In genomic region chr7:35038340-35038738, GRCh38 we compare ENCODE assay signal across 8 cellular contexts. TPM values are rescaled to one million over a fixed set of nuclear protein-coding genes. Genes with fewer than 3 reads are reported as not detected.
A peak's percentile ranks its signal among the peaks of the same experiment; 100 is the strongest.
DNase-seq lines count a peak whose midpoint lies in the region; ATAC-seq and TF ChIP-seq lines count a peak whose summit lies in the region.

No MANE protein-coding gene starts in this region.

- no peaks in the 10 kb centered on the region for H3K36me3 Mint-ChIP-seq in activated CD8-positive, alpha-beta memory T cell treated with anti-CD3 and anti-CD28 coated beads, Interleukin-2, amount 10 ng/mL, durations not matched to agents 7 days and 5 days

- peak overlapping the region in 3 of 4 donors; percentile 73 to 87 (median 82) for H3K4me3 ChIP-seq in adrenal gland
- H3K4me3 ChIP-seq in kidney epithelial cell (ENCODE audit: low read depth, low read length) = peak overlapping the region; percentile 55
- peak overlapping the region; percentile 76 to 80 for H3K4me3 ChIP-seq in testis

- no peaks in the 10 kb centered on the region for H3K36me3 ChIP-seq in adrenal gland (replicated peaks in 1 of 2)
- no peaks in the 10 kb centered on the region for H3K36me3 ChIP-seq in kidney epithelial cell (ENCODE audit: control insufficient read depth, insufficient read depth, low read length)
- no peaks in the 10 kb centered on the region for H3K36me3 ChIP-seq in testis (ENCODE audit: low read depth, missing control alignments)

- no peaks in the 10 kb centered on the region for H3K9me3 Mint-ChIP-seq in activated CD8-positive, alpha-beta memory T cell treated with anti-CD3 and anti-CD28 coated beads, Interleukin-2, amount 10 ng/mL, durations not matched to agents 7 days and 5 days (ENCODE audit: low read depth)

- intact Hi-C loops in adrenal gland (cut with DNase I) (loop anchor here in 1 of 2 donors (10.0 kb wide), 1 partner anchor 214 kb away; no protein-coding TSS in a partner anchor), testis (cut with DNase I; ENCODE audit: low total_unique reads) (no loop called here)

- no peak for TF ChIP-seq CTCF in adrenal gland (IDR thresholded peaks at IDR 0.05)
- no peak for TF ChIP-seq CTCF in kidney epithelial cell (IDR thresholded peaks at IDR 0.05; ENCODE audit: insufficient read depth, low read length, poor library complexity, severe bottlenecking)
- no peak for TF ChIP-seq CTCF in testis (IDR thresholded peaks at IDR 0.05)

- H3K27ac Mint-ChIP-seq in activated CD8-positive, alpha-beta memory T cell treated with anti-CD3 and anti-CD28 coated beads, Interleukin-2, amount 10 ng/mL, durations not matched to agents 7 days and 5 days = peak overlapping the region; percentile 69

- H3K27ac ChIP-seq in adrenal gland = peak overlapping the region in 4 of 5 donors; percentile 65 to 91 (median 90)
- peak overlapping the region; percentile 91 to 92 for H3K27ac ChIP-seq in testis

- H3K27me3 ChIP-seq in adrenal gland (no peaks in the 10 kb centered on the region), kidney epithelial cell (ENCODE audit: control insufficient read depth, insufficient read depth, low read length) (no peaks in the 10 kb centered on the region), testis (no peaks in the 10 kb centered on the region)

- H3K4me1 Mint-ChIP-seq in activated CD8-positive, alpha-beta memory T cell treated with anti-CD3 and anti-CD28 coated beads, Interleukin-2, amount 10 ng/mL, durations not matched to agents 7 days and 5 days = peaks cover 24% of the 10 kb centered on the region

- CTCF ChIA-PET in activated CD8-positive, alpha-beta memory T cell treated with anti-CD3 and anti-CD28 coated beads, Interleukin-2, amount 10 ng/mL, durations not matched to agents 7 days and 5 days (lab: Charles Lee) = interaction anchor here (0.7 to 1.7 kb wide), 3 partner anchors 212 to 482 kb away, joined by 3 to 6 read pairs (median 4); no protein-coding TSS in a partner anchor

- peak overlapping the region; percentile 73 for H3K4me3 Mint-ChIP-seq in activated CD8-positive, alpha-beta memory T cell treated with anti-CD3 and anti-CD28 coated beads, Interleukin-2, amount 10 ng/mL, durations not matched to agents 7 days and 5 days

- H3K4me1 ChIP-seq in adrenal gland (replicated peaks in 1 of 2) = peaks cover 17 to 18% of the 10 kb centered on the region in 2 donors
- H3K4me1 ChIP-seq in testis = peaks cover 20% of the 10 kb centered on the region

- TF ChIP-seq POLR2A in adrenal gland (IDR thresholded peaks at IDR 0.05) (no peak), testis (IDR thresholded peaks at IDR 0.05) (no peak)

- DNase-seq in activated CD8-positive, alpha-beta memory T cell treated with anti-CD3 and anti-CD28 coated beads, Interleukin-2, amount 10 ng/mL, durations not matched to agents 7 days and 5 days = no peak
- DNase-seq in activated CD8-positive, alpha-beta memory T cell treated with anti-CD3 and anti-CD28 coated beads, Interleukin-2, amount 50 U/mL, for 48 hours = no peak
- DNase-seq in adrenal gland = peak in 6 of 7 donors; percentile 16 to 57 (median 50)
- no peak for DNase-seq in kidney epithelial cell (ENCODE audit: low read depth)
- peak; percentile 26 for DNase-seq in testis
- DNase-seq in SW 1271 (lab: John Stamatoyannopoulos, UW) = no peak
- DNase-seq in activated CD4-positive, CD25-positive, alpha-beta regulatory T cell treated with anti-CD3 and anti-CD28 coated beads, Interleukin-2, amount 50 U/mL, for 72 hours = no peak

- 9 to 18% (median 15%) methylated on average over 8 of the region's 8 CpGs for WGBS in adrenal gland, 4 donors
- 7 to 13% methylated on average over 8 of the region's 8 CpGs for WGBS in testis, 2 donors

- peaks cover 7% of the 10 kb centered on the region for H3K27me3 Mint-ChIP-seq in activated CD8-positive, alpha-beta memory T cell treated with anti-CD3 and anti-CD28 coated beads, Interleukin-2, amount 10 ng/mL, durations not matched to agents 7 days and 5 days

- ATAC-seq in activated CD8-positive, alpha-beta memory T cell treated with anti-CD3 and anti-CD28 coated beads, Interleukin-2, amount 10 ng/mL, durations not matched to agents 7 days and 5 days = no peak
- no peak for ATAC-seq in GM21526 (IDR thresholded peaks at IDR 0.05; ENCODE audit: low FRiP score, unreplicated experiment)

- H3K9me3 ChIP-seq in adrenal gland (replicated peaks in 1 of 3) = no peaks in the 10 kb centered on the region
- H3K9me3 ChIP-seq in testis = no peaks in the 10 kb centered on the region

RNA-seq across cellular contexts. Expression of gene DPY19L1, which starts 1.1 kb away (rescaled TPM):
- total RNA-seq in activated CD8-positive, alpha-beta memory T cell treated with anti-CD3 and anti-CD28 coated beads, Interleukin-2, amount 10 ng/mL, durations not matched to agents 7 days and 5 days = 10 to 100 TPM; 16.0 to 21.1 TPM
- total RNA-seq in adrenal gland = 100 to 1,000 TPM in 1 of 8 donors, 10 to 100 TPM in 7; 15.8 to 119 (median 26.7) TPM
- 10 to 100 TPM in 1 of 3 donors, 1 to 10 TPM in 2; 4.9 to 25.8 (median 7.2) TPM for polyA plus RNA-seq in adrenal gland
- total RNA-seq in kidney epithelial cell = 14.7 and 64.3 TPM in 2 replicates
- total RNA-seq in testis = 10 to 100 TPM; 40.2 to 53.4 TPM
- 63.8 TPM for polyA plus RNA-seq in testis (ENCODE audit: insufficient read depth, low read depth, low replicate concordance)

Comparison
In these comparisons a context has a peak if more than half of its experiments do, and no peak if none do; other contexts are left out.
1. DNase-seq: peak in adrenal gland (6 of 7) and testis (single experiment); none in activated CD8-positive, alpha-beta memory T cell treated with anti-CD3 and anti-CD28 coated beads, Interleukin-2, amount 10 ng/mL, durations not matched to agents 7 days and 5 days (single experiment), activated CD8-positive, alpha-beta memory T cell treated with anti-CD3 and anti-CD28 coated beads, Interleukin-2, amount 50 U/mL, for 48 hours (single experiment), kidney epithelial cell (single experiment), SW 1271 (0 of 2) and activated CD4-positive, CD25-positive, alpha-beta regulatory T cell treated with anti-CD3 and anti-CD28 coated beads, Interleukin-2, amount 50 U/mL, for 72 hours (single experiment).
2. Peak in every context shown above with its lines, with median percentiles within 50 percentile points of each other: H3K4me3 ChIP-seq.